In the genomic region with DNA sequence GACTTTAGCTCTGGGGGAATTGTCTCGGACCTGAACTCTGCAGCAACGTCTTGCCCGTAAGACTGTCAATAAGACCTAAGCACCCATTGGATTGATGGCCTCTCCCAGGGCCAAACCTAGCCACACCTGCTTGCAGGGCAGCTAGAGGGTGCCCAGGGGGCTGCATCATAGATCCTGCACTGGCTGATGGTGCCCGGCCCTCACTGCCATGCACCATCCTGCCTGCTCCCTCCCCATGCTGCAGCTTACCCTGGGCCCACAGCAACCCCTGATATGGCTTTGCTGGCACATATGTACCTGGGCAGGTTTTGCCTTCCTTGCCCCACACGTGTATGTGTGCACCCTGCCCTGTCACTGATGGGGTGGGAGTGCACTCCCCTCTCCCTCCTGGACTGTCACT, we compare ENCODE assay signal across 10 cellular contexts. TPM values are rescaled to one million over a fixed set of nuclear protein-coding genes. Genes with fewer than 3 reads are reported as not detected.
"Had no signal": no experiment of that assay in that cellular context is flagged by ENCODE, and none has a peak within 500 bp of the region (broad histone marks: within the 10 kb centered on the region; RNA-seq: fewer than 3 reads in every experiment).

No MANE protein-coding gene starts in this region.

- H3K4me1 ChIP-seq: HAP-1 had no signal

- H3K9ac ChIP-seq: GM23248 had no signal

- ATAC-seq: HCT116, K562 had no signal

- H3K36me3 ChIP-seq: HAP-1 had no signal

- H3K27ac ChIP-seq: GM23248 had no signal

- H3K9me3 ChIP-seq: HAP-1 had no signal

- H3K27ac Mint-ChIP-seq: HFFc6 had no signal

- DNase-seq: GM23248, H7, HFFc6, IMR-90, KG1 had no signal

- FAIRE-seq: HTR-8/SVneo, K562 had no signal

- H3K4me3 Mint-ChIP-seq: HFFc6 had no signal

- H3K4me3 ChIP-seq: GM23248, HAP-1, K562 had no signal

- H2AFZ ChIP-seq: GM23248 had no signal

RNA-seq across cellular contexts. Expression of a gene that starts 8.9 kb away (rescaled TPM):
- total RNA-seq: GM23248, H7, HFFc6, HT-29, IMR-90, K562 had no signal
- polyA plus RNA-seq: IMR-90, K562 had no signal

RNA-seq across cellular contexts. Expression of a gene that starts 37.8 kb away (rescaled TPM):
- total RNA-seq: HT-29, K562 had no signal
- polyA plus RNA-seq: K562 had no signal
